ENCODE assay signal across 22 cellular contexts in genomic region chr7:50745835-50746234, GRCh38. TPM values are rescaled to one million over a fixed set of nuclear protein-coding genes. Genes with fewer than 3 reads are reported as not detected.
DNase-seq lines count a peak whose midpoint lies in the region; ATAC-seq and TF ChIP-seq lines count a peak whose summit lies in the region.
"Had no signal": no experiment of that assay in that cellular context is flagged by ENCODE, and none has a peak within 500 bp of the region (broad histone marks: within the 10 kb centered on the region; RNA-seq: fewer than 3 reads in every experiment).

No MANE protein-coding gene starts in this region.

- WGBS in adrenal gland, 4 donors, result 50 to 78% (median 66%) methylated on average over 2 of the region's 2 CpGs

- no peaks in the 10 kb centered on the region for H3K27me3 ChIP-seq in left ventricle myocardium inferior (ENCODE audit: low read depth)
- no peaks in the 10 kb centered on the region for H3K27me3 ChIP-seq in GM23338 (ENCODE audit: insufficient read depth)
- H3K27me3 ChIP-seq in adrenal gland, result no peaks in the 10 kb centered on the region

- H3F3A ChIP-seq in GM23338 (replicated peaks; ENCODE audit: low read depth), result no peaks in the 10 kb centered on the region

- no peak overlapping the region for H3K27ac Mint-ChIP-seq in GM23338
- peak overlapping the region; percentile 96 for H3K27ac Mint-ChIP-seq in endothelial cell (ENCODE audit: unreplicated experiment)
- H3K27ac Mint-ChIP-seq: CD8-positive, alpha-beta T cell had no signal

- H3K9me3 Mint-ChIP-seq in GM23338 (no peaks in the 10 kb centered on the region), endothelial cell (ENCODE audit: unreplicated experiment) (no peaks in the 10 kb centered on the region)
- H3K9me3 Mint-ChIP-seq: CD4-positive, CD25-positive, alpha-beta regulatory T cell; CD8-positive, alpha-beta T cell had no signal

- no peaks in the 10 kb centered on the region for H3K9me2 ChIP-seq in GM23338 (ENCODE audit: insufficient read depth)

- peaks cover 60% of the 10 kb centered on the region for H3K4me1 Mint-ChIP-seq in GM23338
- H3K4me1 Mint-ChIP-seq in endothelial cell (ENCODE audit: unreplicated experiment), result peaks cover 60% of the 10 kb centered on the region

- no peak for TF ChIP-seq POLR2A in adrenal gland (IDR thresholded peaks at IDR 0.05)

- peaks cover 100% of the 10 kb centered on the region for H3K79me2 ChIP-seq in GM23338 (replicated peaks; ENCODE audit: insufficient read depth)

- no peak overlapping the region for H3K4me3 ChIP-seq in left ventricle myocardium inferior
- H3K4me3 ChIP-seq in GM23338, result no peak overlapping the region
- H3K4me3 ChIP-seq in adrenal gland, result no peak overlapping the region
- H3K4me3 ChIP-seq: A549 had no signal

- H3K4me2 ChIP-seq in GM23338, result no peak overlapping the region
- H3K4me2 ChIP-seq: A549 had no signal

- no peak for DNase-seq in left ventricle myocardium inferior
- no peak for DNase-seq in left cardiac atrium
- no peak for DNase-seq in GM23338 (ENCODE audit: low spot score)
- DNase-seq in endothelial cell (ENCODE audit: low spot score), result no peak
- DNase-seq in GM03348 (ENCODE audit: low spot score), result no peak
- DNase-seq in NCI-H510A (lab: John Stamatoyannopoulos, UW), result no peak
- no peak for DNase-seq in adrenal gland
- DNase-seq: 8988T; ACHN; AML-193; BE2C; Caco-2; CD4-positive, CD25-positive, alpha-beta regulatory T cell; CD8-positive, alpha-beta T cell; DMS153; DND-41; EL; GDM1; H7; HCEC 1CT had no signal

- H3K4me1 ChIP-seq in left ventricle myocardium inferior, result peaks cover 56% of the 10 kb centered on the region
- peaks cover 38% of the 10 kb centered on the region for H3K4me1 ChIP-seq in GM23338 (ENCODE audit: insufficient read depth)
- no peaks in the 10 kb centered on the region for H3K4me1 ChIP-seq in adrenal gland (replicated peaks in 1 of 2)
- H3K4me1 ChIP-seq: A549, BE2C, Caco-2 had no signal

- H3K27ac ChIP-seq in left ventricle myocardium inferior (replicated peaks), result peak overlapping the region; percentile 54
- H3K27ac ChIP-seq in GM23338 (ENCODE audit: low read depth), result peak overlapping the region; percentile 21; the same call in 1 of the 2 replicates
- no peak overlapping the region for H3K27ac ChIP-seq in adrenal gland
- H3K27ac ChIP-seq: A549, C4-2B had no signal

- H3K4me3 Mint-ChIP-seq in GM23338 (no peak overlapping the region), endothelial cell (ENCODE audit: unreplicated experiment) (peak overlapping the region; percentile 13)
- H3K4me3 Mint-ChIP-seq: CD4-positive, CD25-positive, alpha-beta regulatory T cell; CD8-positive, alpha-beta T cell had no signal

- H3K36me3 ChIP-seq in left ventricle myocardium inferior, result no peaks in the 10 kb centered on the region
- no peaks in the 10 kb centered on the region; the same call in 1 of the 2 replicates for H3K36me3 ChIP-seq in GM23338 (ENCODE audit: insufficient read depth)
- peaks cover 0 to 4% of the 10 kb centered on the region in 2 donors for H3K36me3 ChIP-seq in adrenal gland (replicated peaks in 1 of 2)
- H3K36me3 ChIP-seq: BE2C had no signal

- no peak for ATAC-seq in left cardiac atrium
- ATAC-seq in GM23338, result no peak
- ATAC-seq: A549; CD8-positive, alpha-beta T cell had no signal

- peaks cover 64% of the 10 kb centered on the region for H4K20me1 ChIP-seq in GM23338 (replicated peaks; ENCODE audit: insufficient read depth)

- H3K9me3 ChIP-seq in left ventricle myocardium inferior (replicated peaks) (no peaks in the 10 kb centered on the region), adrenal gland (replicated peaks in 1 of 3) (no peaks in the 10 kb centered on the region)
- H3K9me3 ChIP-seq: A549, BE2C, Caco-2 had no signal

- no peak overlapping the region for H2AFZ ChIP-seq in GM23338

- peaks cover 30% of the 10 kb centered on the region for H3K36me3 Mint-ChIP-seq in GM23338 (ENCODE audit: low read depth)
- peaks cover 19% of the 10 kb centered on the region for H3K36me3 Mint-ChIP-seq in endothelial cell (ENCODE audit: low read depth, unreplicated experiment)
- H3K36me3 Mint-ChIP-seq: CD4-positive, CD25-positive, alpha-beta regulatory T cell; CD8-positive, alpha-beta T cell had no signal

- intact Hi-C loops in left ventricle myocardium inferior (cut with micrococcal nuclease) (no loop called here), left cardiac atrium (cut with DNase I) (no loop called here), adrenal gland (cut with DNase I) (no loop called here)

- H3K27me3 Mint-ChIP-seq in GM23338 (ENCODE audit: insufficient read depth, low read depth, poor library complexity) (peaks cover 13% of the 10 kb centered on the region), endothelial cell (ENCODE audit: unreplicated experiment) (peaks cover 11% of the 10 kb centered on the region)

- TF ChIP-seq CTCF in left ventricle myocardium inferior (IDR thresholded peaks at IDR 0.05; ENCODE audit: borderline replicate concordance), result no peak
- TF ChIP-seq CTCF in GM23338 (conservative IDR thresholded peaks at IDR 0.05; ENCODE audit: low read depth in 2 of 2), result no peak
- no peak for TF ChIP-seq CTCF in endothelial cell (IDR thresholded peaks at IDR 0.05; ENCODE audit: unreplicated experiment)
- no peak for TF ChIP-seq CTCF in adrenal gland (IDR thresholded peaks at IDR 0.05)

TF ChIP-seq in GM23338, 12 proteins besides CTCF, POLR2A, EP300 and RAD21 (continues in another document):
- TF ChIP-seq EZH2phosphoT487 (IDR thresholded peaks at IDR 0.05; ENCODE audit: unreplicated experiment), result no peak
- TF ChIP-seq POLR2AphosphoS5 (IDR thresholded peaks at IDR 0.05; ENCODE audit: low read depth), result no peak
- no peak for TF ChIP-seq ZNF114 (CRISPR knock-in tag; IDR thresholded peaks at IDR 0.05)
- no peak for TF ChIP-seq ZNF331 (CRISPR knock-in tag; IDR thresholded peaks at IDR 0.05; ENCODE audit: low read depth)
- no peak for TF ChIP-seq EZH2 (IDR thresholded peaks at IDR 0.05; ENCODE audit: low read depth, unreplicated experiment)
- TF ChIP-seq, protein P1, sequence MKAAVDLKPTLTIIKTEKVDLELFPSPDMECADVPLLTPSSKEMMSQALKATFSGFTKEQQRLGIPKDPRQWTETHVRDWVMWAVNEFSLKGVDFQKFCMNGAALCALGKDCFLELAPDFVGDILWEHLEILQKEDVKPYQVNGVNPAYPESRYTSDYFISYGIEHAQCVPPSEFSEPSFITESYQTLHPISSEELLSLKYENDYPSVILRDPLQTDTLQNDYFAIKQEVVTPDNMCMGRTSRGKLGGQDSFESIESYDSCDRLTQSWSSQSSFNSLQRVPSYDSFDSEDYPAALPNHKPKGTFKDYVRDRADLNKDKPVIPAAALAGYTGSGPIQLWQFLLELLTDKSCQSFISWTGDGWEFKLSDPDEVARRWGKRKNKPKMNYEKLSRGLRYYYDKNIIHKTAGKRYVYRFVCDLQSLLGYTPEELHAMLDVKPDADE (IDR thresholded peaks at IDR 0.05), result no peak
- no peak for TF ChIP-seq NANOG (IDR thresholded peaks at IDR 0.05; ENCODE audit: borderline replicate concordance)

RNA-seq across cellular contexts. Expression of gene GRB10, which starts 36.9 kb away (rescaled TPM):
- total RNA-seq in left ventricle myocardium inferior, result 40.6 TPM
- 10 to 100 TPM; 39.9 to 45.6 TPM for total RNA-seq in left cardiac atrium
- total RNA-seq in GM23338 (2014; rRNA removed; shearing (Covaris generic)), result 145 and 154 TPM in 2 replicates
- polyA plus RNA-seq in GM23338 (2016; fragmentation: Nextera tagmentation; extraction: Ambion mirVana), result 35.0 and 35.2 TPM in 2 replicates
- total RNA-seq in endothelial cell (ENCODE audit: unreplicated experiment), result 164 TPM
- total RNA-seq in adrenal gland, result 100 to 1,000 TPM in 2 of 8 donors, 10 to 100 TPM in 6; 63.9 to 158 (median 77.6) TPM
- 10 to 100 TPM; 33.5 to 52.0 (median 45.3) TPM for polyA plus RNA-seq in adrenal gland

Comparison
In these comparisons a context has a peak if more than half of its experiments do, and no peak if none do; other contexts are left out.
1. H3K27ac ChIP-seq: peak in left ventricle myocardium inferior (single experiment) and GM23338 (single experiment); none in adrenal gland (0 of 5).